In the genomic region with DNA sequence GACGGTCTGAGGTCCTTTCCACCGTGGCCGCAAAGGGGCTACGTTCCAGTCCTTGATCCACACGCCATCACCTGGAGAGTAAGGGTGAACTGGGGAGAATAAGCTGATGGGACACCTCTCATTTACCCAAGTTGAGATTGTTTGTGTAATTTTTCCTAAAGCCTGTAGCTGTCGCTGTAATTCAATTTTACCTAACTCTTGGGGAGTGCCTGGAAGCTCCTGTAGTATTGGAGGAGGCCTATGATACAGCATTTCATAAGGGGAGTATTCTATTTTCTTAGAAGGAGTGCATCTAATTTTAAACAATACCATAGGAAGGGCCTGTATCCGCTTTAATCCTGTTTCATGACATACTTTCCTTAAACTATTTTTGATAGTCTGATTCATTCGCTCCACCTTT, we compare ENCODE assay signal across 7 cellular contexts. TPM values are rescaled to one million over a fixed set of nuclear protein-coding genes. Genes with fewer than 3 reads are reported as not detected.
DNase-seq lines count a peak whose midpoint lies in the region; ATAC-seq, FAIRE-seq and TF ChIP-seq lines count a peak whose summit lies in the region.
"Not testable (repeated sequence)": the region's sequence is repeated elsewhere in the genome, so short reads cannot be mapped to it uniquely, and the experiment has no call there.

No MANE protein-coding gene starts in this region.

- not testable (repeated sequence) for H3K27ac ChIP-seq in PC-3 (ENCODE audit: low read length)

- not testable (repeated sequence) for H3K27me3 ChIP-seq in PC-3 (ENCODE audit: low read length)

- FAIRE-seq in D721Med (lab: Jason Lieb, UNC), result not testable (repeated sequence)

- H3K79me2 ChIP-seq in PC-3 (ENCODE audit: low read length), result not testable (repeated sequence)

- peak overlapping the region; percentile 60; the same call in 1 of the 2 replicates for H3K4me2 ChIP-seq in PC-3 (ENCODE audit: low read length)

- not testable (repeated sequence) for H3K4me3 Mint-ChIP-seq in HFFc6; MCF 10A (ENCODE audit: unreplicated experiment); glutamatergic neuron (ENCODE audit: unreplicated experiment); mesothelial cell of epicardium

- not testable (repeated sequence) for H3K9me2 ChIP-seq in PC-3 (replicated peaks; ENCODE audit: low read length)

- not testable (repeated sequence) for H3K9me3 Mint-ChIP-seq in HFFc6; MCF 10A (ENCODE audit: unreplicated experiment); glutamatergic neuron (ENCODE audit: unreplicated experiment)
- H3K9me3 Mint-ChIP-seq in mesothelial cell of epicardium, result peaks cover 23% of the 10 kb centered on the region

- DNase-seq in D721Med (ENCODE audit: insufficient read length, low spot score); glutamatergic neuron; mesothelial cell of epicardium (ENCODE audit: low spot score in 2 of 2, unreplicated experiment in 2 of 2): not testable (repeated sequence)
- DNase-seq in HFFc6 (peak; percentile 15), NCI-H1092 (lab: John Stamatoyannopoulos, UW) (peak; percentile 45), PC-3 (peak; percentile 9), MCF 10A (ENCODE audit: unreplicated experiment) (peak; percentile 19)

- peak; percentile 20 for TF ChIP-seq CTCF in D721Med (IDR thresholded peaks at IDR 0.05; ENCODE audit: insufficient read depth, missing control alignments)
- TF ChIP-seq CTCF in HFFc6 (IDR thresholded peaks at IDR 0.05), result peak; percentile 68
- TF ChIP-seq CTCF in PC-3 (conservative IDR thresholded peaks at IDR 0.05; ENCODE audit: low read depth, low read length), result peak; percentile 45
- not testable (repeated sequence) for TF ChIP-seq CTCF in MCF 10A (IDR thresholded peaks at IDR 0.05; ENCODE audit: unreplicated experiment); mesothelial cell of epicardium (IDR thresholded peaks at IDR 0.05; ENCODE audit: unreplicated experiment)
- TF ChIP-seq CTCF in glutamatergic neuron (IDR thresholded peaks at IDR 0.05; ENCODE audit: partially characterized antibody, unreplicated experiment), result peak; percentile 20

- not testable (repeated sequence) for H3K9me3 ChIP-seq in PC-3 (ENCODE audit: low read length)

- H3K27ac Mint-ChIP-seq in HFFc6; MCF 10A (ENCODE audit: low read depth, unreplicated experiment); glutamatergic neuron (ENCODE audit: unreplicated experiment): not testable (repeated sequence)
- H3K27ac Mint-ChIP-seq in mesothelial cell of epicardium, result peak overlapping the region; percentile 12

- H3F3A ChIP-seq in PC-3 (ENCODE audit: low read length, unreplicated experiment), result not testable (repeated sequence)

- not testable (repeated sequence) for H4K20me1 ChIP-seq in PC-3 (ENCODE audit: low read length)

- not testable (repeated sequence) for H3K9ac ChIP-seq in PC-3 (ENCODE audit: low read length)

- BruUV-seq in PC-3 (replicated peaks; lab: Mats Ljungman, UMichigan); MCF 10A (replicated peaks; lab: Mats Ljungman, UMichigan): not testable (repeated sequence)

- not testable (repeated sequence) for H3K27me3 Mint-ChIP-seq in HFFc6 (ENCODE audit: insufficient read depth); MCF 10A (ENCODE audit: insufficient read depth, unreplicated experiment); glutamatergic neuron (ENCODE audit: unreplicated experiment); mesothelial cell of epicardium (ENCODE audit: low read depth)

- not testable (repeated sequence) for H3K4me1 Mint-ChIP-seq in HFFc6 (ENCODE audit: low read depth); MCF 10A (ENCODE audit: insufficient read depth, unreplicated experiment); glutamatergic neuron (ENCODE audit: low read depth, unreplicated experiment); mesothelial cell of epicardium

- POLR2A ChIA-PET in PC-3 (lab: Charles Lee; ENCODE audit: unreplicated experiment), result not testable (repeated sequence)
- POLR2A ChIA-PET in MCF 10A (lab: Yijun Ruan, JAX), result interaction anchor here (0.9 kb wide), 1 partner anchor 94 kb away, joined by 3 read pairs; no protein-coding TSS in a partner anchor

- intact Hi-C loops in PC-3 (cut with micrococcal nuclease); MCF 10A (cut with micrococcal nuclease): not testable (repeated sequence)

- CTCF ChIA-PET in PC-3 (lab: Charles Lee), result interaction anchor here (0.6 to 1.2 kb wide), 5 partner anchors 23 to 259 kb away, joined by 3 to 12 read pairs (median 4); a partner anchor contains a TSS
- CTCF ChIA-PET in MCF 10A (lab: Yijun Ruan, JAX), result interaction anchor here (0.5 to 10.5 kb wide), 18 partner anchors 10 to 575 kb away, joined by 3 to 136 read pairs (median 7); a partner anchor contains a TSS

- not testable (repeated sequence) for H3K36me3 ChIP-seq in PC-3 (ENCODE audit: low read depth, low read length)

- H3K36me3 Mint-ChIP-seq in HFFc6 (ENCODE audit: low read depth); MCF 10A (ENCODE audit: insufficient read depth, unreplicated experiment); glutamatergic neuron (ENCODE audit: unreplicated experiment); mesothelial cell of epicardium: not testable (repeated sequence)

- not testable (repeated sequence) for H3K4me1 ChIP-seq in PC-3 (ENCODE audit: insufficient read depth, low read length)

- ATAC-seq in PC-3, result not testable (repeated sequence)

- H2AFZ ChIP-seq in PC-3 (ENCODE audit: low read length), result peak overlapping the region; percentile 73

- not testable (repeated sequence) for H3K4me3 ChIP-seq in PC-3 (ENCODE audit: low read length)

RNA-seq across cellular contexts. Expression of a gene that starts 35.3 kb away (rescaled TPM):
- total RNA-seq in HFFc6 (2021; fragmentation: NEBNext Ultra II Directional; extraction: Animal tissue kit (Norgen Biotek cat#: 25700)), result not detected
- total RNA-seq in PC-3 (2014; rRNA removed) (not detected in 2 replicates), MCF 10A (2022) (not detected in 2 replicates), glutamatergic neuron (ENCODE audit: unreplicated experiment) (3.3 TPM), mesothelial cell of epicardium (2.9 to 4.0 TPM (median 3.9 TPM) in 3 replicates)

RNA-seq across cellular contexts. Expression of a gene that starts 44.8 kb away (rescaled TPM):
- total RNA-seq in HFFc6 (2021; fragmentation: NEBNext Ultra II Directional; extraction: Animal tissue kit (Norgen Biotek cat#: 25700)), result 1 to 10 TPM; 4.8 to 8.2 (median 6.8) TPM
- total RNA-seq in PC-3 (2014; rRNA removed) (2.7 and 4.6 TPM in 2 replicates), MCF 10A (2022) (3.5 and 4.7 TPM in 2 replicates), glutamatergic neuron (ENCODE audit: unreplicated experiment) (10.0 TPM), mesothelial cell of epicardium (55.2 to 58.9 TPM (median 57.3 TPM) in 3 replicates)
